Comparison of ENCODE assay signal across 8 cellular contexts in genomic region chr21:29232601-29233541, GRCh38.
A peak's percentile ranks its signal among the peaks of the same experiment; 100 is the strongest.
DNase-seq lines count a peak whose midpoint lies in the region; ATAC-seq, FAIRE-seq and TF ChIP-seq lines count a peak whose summit lies in the region.

No MANE protein-coding gene starts in this region.

- H3K27me3 ChIP-seq in KMS-11 (ENCODE audit: insufficient read depth, low read depth) = no peaks in the 10 kb centered on the region
- no peaks in the 10 kb centered on the region for H3K27me3 ChIP-seq in bronchial epithelial cell (ENCODE audit: control insufficient read depth, insufficient read depth, low read length)

- H3K4me3 ChIP-seq in KMS-11 (IDR thresholded peaks at IDR 0.05; ENCODE audit: insufficient read depth, low read depth, low read length) (no peak overlapping the region), bronchial epithelial cell (ENCODE audit: low read depth, low read length) (no peak overlapping the region)

- no peaks in the 10 kb centered on the region for H4K20me1 ChIP-seq in KMS-11 (ENCODE audit: insufficient read depth)

- no peaks in the 10 kb centered on the region for H3K27me3 Mint-ChIP-seq in natural killer cell (ENCODE audit: low read depth in 2 of 2)

- H3K4me3 Mint-ChIP-seq in natural killer cell = no peak overlapping the region

- H3K36me3 Mint-ChIP-seq in natural killer cell = no peaks in the 10 kb centered on the region

- intact Hi-C loops in natural killer cell (cut with micrococcal nuclease) = loop anchor here (10.0 kb wide), 1 partner anchor 142 kb away; no protein-coding TSS in a partner anchor

- peak overlapping the region; percentile 95 for H3K27ac ChIP-seq in KMS-11

- no peak for FAIRE-seq in bronchial epithelial cell (lab: Jason Lieb, UNC)

- H3K4me1 ChIP-seq in KMS-11 (ENCODE audit: low read depth, poor library complexity, severe bottlenecking) = peaks cover 97% of the 10 kb centered on the region

- H3K4me2 ChIP-seq in KMS-11 = peak overlapping the region; percentile 91

- no peaks in the 10 kb centered on the region for H3K36me3 ChIP-seq in KMS-11 (ENCODE audit: insufficient read depth)
- H3K36me3 ChIP-seq in bronchial epithelial cell (ENCODE audit: control insufficient read depth, insufficient read depth, low read length) = no peaks in the 10 kb centered on the region

- TF ChIP-seq CTCF in KMS-11 (conservative IDR thresholded peaks at IDR 0.05; ENCODE audit: low read depth, low read length) = peak; percentile 37; the same call in 1 of the 2 replicates
- no peak for TF ChIP-seq CTCF in bronchial epithelial cell (IDR thresholded peaks at IDR 0.05; ENCODE audit: insufficient read depth, low read length, severe bottlenecking)
- TF ChIP-seq CTCF in natural killer cell (IDR thresholded peaks at IDR 0.05) = no peak

- no peak overlapping the region for H3K27ac Mint-ChIP-seq in natural killer cell

- ATAC-seq in GM18858 (IDR thresholded peaks at IDR 0.05; ENCODE audit: unreplicated experiment) (peak; percentile 10), natural killer cell (no peak)

- peak overlapping the region; percentile 8; the same call in 1 of the 2 replicates for H2AFZ ChIP-seq in KMS-11 (ENCODE audit: low read depth)

- DNase-seq in A172 (ENCODE audit: low spot score) = peak; percentile 94
- DNase-seq in bronchial epithelial cell (ENCODE audit: low read depth) = peak; percentile 73
- no peak for DNase-seq in natural killer cell
- no peak for DNase-seq in activated effector memory CD4-positive, alpha-beta T cell treated with Interleukin-2 at 50 U/mL for 16 hours
- DNase-seq in iPS-NIHi11 (ENCODE audit: low spot score) = no peak
- no peak for DNase-seq in NCI-H774 (lab: John Stamatoyannopoulos, UW)

- peaks cover 0 to 4% of the 10 kb centered on the region in 2 donors for H3K4me1 Mint-ChIP-seq in natural killer cell

- H3K9me3 Mint-ChIP-seq in natural killer cell = no peaks in the 10 kb centered on the region

- no peaks in the 10 kb centered on the region for H3K79me2 ChIP-seq in KMS-11 (ENCODE audit: insufficient read depth, low read depth)

- peak overlapping the region; percentile 82 for H3K9ac ChIP-seq in KMS-11

Comparison
In these comparisons a context has a peak if more than half of its experiments do, and no peak if none do; other contexts are left out.
1. DNase-seq: peak in A172 (single experiment) and bronchial epithelial cell (single experiment); none in natural killer cell (single experiment), activated effector memory CD4-positive, alpha-beta T cell treated with Interleukin-2 at 50 U/mL for 16 hours (single experiment), iPS-NIHi11 (single experiment) and NCI-H774 (single experiment).